Comparison of ENCODE assay signal across 8 cellular contexts in genomic region chr11:113289341-113290187, GRCh38. TPM values are rescaled to one million over a fixed set of nuclear protein-coding genes. Genes with fewer than 3 reads are reported as not detected.
DNase-seq lines count a peak whose midpoint lies in the region; ATAC-seq and TF ChIP-seq lines count a peak whose summit lies in the region.

No MANE protein-coding gene starts in this region.

- H3K27ac ChIP-seq in CD4-positive, alpha-beta T cell (ENCODE audit: low read depth, low read length), result no peak overlapping the region
- no peak overlapping the region for H3K27ac ChIP-seq in naive thymus-derived CD4-positive, alpha-beta T cell (ENCODE audit: low read depth, low read length)

- H3K4me3 ChIP-seq in naive thymus-derived CD4-positive, alpha-beta T cell (ENCODE audit: low read length), result no peak overlapping the region

- ATAC-seq in CD4-positive, alpha-beta T cell (ENCODE audit: poor library complexity), result peak; percentile 98
- ATAC-seq in GM19035 (IDR thresholded peaks at IDR 0.05; ENCODE audit: unreplicated experiment) (peak; percentile 94), HG03175 (IDR thresholded peaks at IDR 0.05; ENCODE audit: unreplicated experiment) (peak; percentile 92)
- peak; percentile 90 for ATAC-seq in naive thymus-derived CD4-positive, alpha-beta T cell

- no peaks in the 10 kb centered on the region for H3K9me3 Mint-ChIP-seq in CD4-positive, alpha-beta T cell
- H3K9me3 Mint-ChIP-seq in naive thymus-derived CD4-positive, alpha-beta T cell, result no peaks in the 10 kb centered on the region

- no peak overlapping the region for H3K4me3 Mint-ChIP-seq in CD4-positive, alpha-beta T cell
- H3K4me3 Mint-ChIP-seq in naive thymus-derived CD4-positive, alpha-beta T cell, result no peak overlapping the region

- H3K4me1 ChIP-seq in naive thymus-derived CD4-positive, alpha-beta T cell (ENCODE audit: control insufficient read depth in 2 of 2, insufficient read depth in 2 of 2, low read length in 2 of 2), result no peaks in the 10 kb centered on the region

- H3K9me3 ChIP-seq in CD4-positive, alpha-beta T cell (ENCODE audit: control insufficient read depth, low read length), result no peaks in the 10 kb centered on the region
- no peaks in the 10 kb centered on the region for H3K9me3 ChIP-seq in naive thymus-derived CD4-positive, alpha-beta T cell (ENCODE audit: control insufficient read depth in 2 of 3, low read length in 3 of 3)

- no peaks in the 10 kb centered on the region for H3K36me3 ChIP-seq in naive thymus-derived CD4-positive, alpha-beta T cell (ENCODE audit: control insufficient read depth in 2 of 3, insufficient read depth in 3 of 3, low read length in 3 of 3)

- TF ChIP-seq CTCF in CD4-positive, alpha-beta T cell (IDR thresholded peaks at IDR 0.05), result peak; percentile 74

- no peaks in the 10 kb centered on the region for H3K36me3 Mint-ChIP-seq in CD4-positive, alpha-beta T cell (ENCODE audit: low read depth)
- H3K36me3 Mint-ChIP-seq in naive thymus-derived CD4-positive, alpha-beta T cell, result peaks cover 0 to 4% (median 0%) of the 10 kb centered on the region in 5 donors

- CTCF ChIA-PET in CD4-positive, alpha-beta T cell (lab: Charles Lee), result interaction anchor here (0.6 to 1.7 kb wide), 8 partner anchors 9 to 1599 kb away, joined by 3 to 6 read pairs (median 4); no protein-coding TSS in a partner anchor
- CTCF ChIA-PET in naive thymus-derived CD4-positive, alpha-beta T cell (lab: Charles Lee), result interaction anchor here (0.5 to 1.7 kb wide), 17 partner anchors 9 to 1773 kb away, joined by 3 to 10 read pairs (median 3); no protein-coding TSS in a partner anchor

- H3K27me3 Mint-ChIP-seq in CD4-positive, alpha-beta T cell, result peaks cover 23% of the 10 kb centered on the region
- H3K27me3 Mint-ChIP-seq in naive thymus-derived CD4-positive, alpha-beta T cell, result peaks cover 0 to 12% (median 8%) of the 10 kb centered on the region in 5 donors

- H3K4me1 Mint-ChIP-seq in CD4-positive, alpha-beta T cell (ENCODE audit: low read depth), result no peaks in the 10 kb centered on the region
- H3K4me1 Mint-ChIP-seq in naive thymus-derived CD4-positive, alpha-beta T cell, result no peaks in the 10 kb centered on the region

- H3K27me3 ChIP-seq in CD4-positive, alpha-beta T cell (ENCODE audit: control insufficient read depth, insufficient read depth, low read length), result peaks cover 5% of the 10 kb centered on the region
- no peaks in the 10 kb centered on the region for H3K27me3 ChIP-seq in naive thymus-derived CD4-positive, alpha-beta T cell (ENCODE audit: control insufficient read depth in 2 of 2, insufficient read depth in 2 of 2, low read length in 2 of 2)

- no peak overlapping the region for H3K27ac Mint-ChIP-seq in CD4-positive, alpha-beta T cell
- H3K27ac Mint-ChIP-seq in naive thymus-derived CD4-positive, alpha-beta T cell, result no peak overlapping the region

- DNase-seq in CD4-positive, alpha-beta T cell, result peak; percentile 24 to 69 (median 44)
- DNase-seq in NCI-H69 (lab: John Stamatoyannopoulos, UW) (peak; percentile 83), epidermal melanocyte (ENCODE audit: insufficient read length, low spot score) (peak; percentile 80)
- DNase-seq in activated CD8-positive, alpha-beta memory T cell treated with anti-CD3 and anti-CD28 coated beads for 4 hours (ENCODE audit: low read depth in 2 of 2), result peak; percentile 10 to 11
- DNase-seq in naive thymus-derived CD4-positive, alpha-beta T cell, result peak; percentile 22 to 69 (median 51)
- DNase-seq in stimulated activated naive CD4-positive, alpha-beta T cell (lab: John Stamatoyannopoulos, UW), result peak in 5 of 6 experiments; percentile 30 to 56 (median 43)

- intact Hi-C loops in CD4-positive, alpha-beta T cell (cut with DNase I, micrococcal nuclease), result loop anchor here (1.0 to 5.0 kb wide), 6 partner anchors 701 to 1987 kb away; no protein-coding TSS in a partner anchor
- intact Hi-C loops in naive thymus-derived CD4-positive, alpha-beta T cell (cut with micrococcal nuclease), result loop anchor here (1.0 to 2.0 kb wide), 6 partner anchors 491 to 1177 kb away; no protein-coding TSS in a partner anchor

- POLR2A ChIA-PET in CD4-positive, alpha-beta T cell (lab: Charles Lee), result interaction anchor here (1.0 to 1.2 kb wide), 2 partner anchors 24 to 701 kb away, joined by 3 to 6 read pairs; partner anchors contain the start of gene TTC12
- POLR2A ChIA-PET in naive thymus-derived CD4-positive, alpha-beta T cell (lab: Charles Lee), result interaction anchor here (1.0 to 1.1 kb wide), 2 partner anchors 1001 to 1063 kb away, joined by 3 to 4 read pairs; no protein-coding TSS in a partner anchor

RNA-seq across cellular contexts. Expression of gene TTC12, which starts 24.8 kb away (rescaled TPM):
- total RNA-seq in CD4-positive, alpha-beta T cell, result 10 to 100 TPM; 26.5 to 34.5 TPM
- 10 to 100 TPM; 14.1 to 84.5 (median 58.2) TPM for total RNA-seq in naive thymus-derived CD4-positive, alpha-beta T cell
- 10 to 100 TPM in 1 of 2 donors, 1 to 10 TPM in 1; 8.2 to 13.2 TPM for polyA plus RNA-seq in naive thymus-derived CD4-positive, alpha-beta T cell

Comparison
In these comparisons a context has a peak if more than half of its experiments do, and no peak if none do; other contexts are left out.
1. DNase-seq: peak in every context shown above with its lines; median percentile 83 in NCI-H69; 80 in epidermal melanocyte; 51 in naive thymus-derived CD4-positive, alpha-beta T cell; 44 in CD4-positive, alpha-beta T cell; 43 in stimulated activated naive CD4-positive, alpha-beta T cell; 10 in activated CD8-positive, alpha-beta memory T cell treated with anti-CD3 and anti-CD28 coated beads for 4 hours.